Comparison of ENCODE assay signal across 8 cellular contexts in genomic region chr2:100581265-100581612, GRCh38. TPM values are rescaled to one million over a fixed set of nuclear protein-coding genes. Genes with fewer than 3 reads are reported as not detected.
DNase-seq lines count a peak whose midpoint lies in the region; ATAC-seq, FAIRE-seq and TF ChIP-seq lines count a peak whose summit lies in the region.
"Had no signal": no experiment of that assay in that cellular context is flagged by ENCODE, and none has a peak within 500 bp of the region (broad histone marks: within the 10 kb centered on the region; RNA-seq: fewer than 3 reads in every experiment).

No MANE protein-coding gene starts in this region.

- DNase-seq in K562 (ENCODE audit: extremely low read depth in 1 of 4, low spot score in 3 of 4) (no peak), COLO668 (lab: John Stamatoyannopoulos, UW; ENCODE audit: unreplicated experiment) (no peak)
- no peak for DNase-seq in stimulated activated effector memory CD8-positive, alpha-beta T cell treated with anti-CD3 and anti-CD28 coated beads, Interleukin-12 subunit alpha, Interleukin-12 subunit beta, amount 100 ng/mL, for 72 hours (ENCODE audit: low spot score in 2 of 2)
- DNase-seq in effector CD4-positive, alpha-beta T cell = no peak
- DNase-seq: NCI-H1417 had no signal

- H3K36me3 Mint-ChIP-seq in stimulated activated effector memory CD8-positive, alpha-beta T cell treated with anti-CD3 and anti-CD28 coated beads, Interleukin-12 subunit alpha, Interleukin-12 subunit beta, amount 100 ng/mL, for 72 hours = peaks cover 18% of the 10 kb centered on the region

- no peak for TF ChIP-seq RAD21 in K562 (CRISPR knock-in tag; conservative IDR thresholded peaks at IDR 0.05 in 1 of 2, IDR thresholded peaks at IDR 0.05 in 1 of 2)

- H2AFZ ChIP-seq in K562 (ENCODE audit: low read depth, low read length) = no peak overlapping the region; the same call in 1 of the 2 replicates

- intact Hi-C loops in K562 (cut with micrococcal nuclease) = no loop called here

- no peak for TF ChIP-seq POLR2A in K562 (conservative IDR thresholded peaks at IDR 0.05)

- POLR2A ChIA-PET in K562 (lab: Yijun Ruan, JAX) = interaction anchor here (0.9 to 1.4 kb wide), 3 partner anchors 9 to 422 kb away, joined by 3 read pairs; no protein-coding TSS in a partner anchor

- H3K9me3 ChIP-seq in K562 (replicated peaks; ENCODE audit: control insufficient read depth, insufficient read depth, low read depth, low read length) = no peaks in the 10 kb centered on the region

- H3K9me1 ChIP-seq in K562 (ENCODE audit: control insufficient read depth, insufficient read depth, low read length) = no peaks in the 10 kb centered on the region

- no peak overlapping the region for H3K4me3 ChIP-seq in K562

- no peaks in the 10 kb centered on the region for H3K79me2 ChIP-seq in K562 (ENCODE audit: control insufficient read depth, insufficient read depth, low read length)

- no peak for TF ChIP-seq EP300 in K562 (IDR thresholded peaks at IDR 0.05; ENCODE audit: low read length)

- no peaks in the 10 kb centered on the region for H3K27me3 ChIP-seq in K562 (ENCODE audit: control insufficient read depth in 2 of 2, insufficient read depth in 2 of 2, low read length in 2 of 2)

- no peaks in the 10 kb centered on the region for H3K9me3 Mint-ChIP-seq in stimulated activated effector memory CD8-positive, alpha-beta T cell treated with anti-CD3 and anti-CD28 coated beads, Interleukin-12 subunit alpha, Interleukin-12 subunit beta, amount 100 ng/mL, for 72 hours

- CTCF ChIA-PET in K562 (lab: Yijun Ruan, JAX; ENCODE audit: low intra/inter-chr PET ratio) = no interaction called here

- in situ Hi-C loops in K562 (cut with MboI) = no loop called here

- H3K9ac ChIP-seq in K562 (ENCODE audit: insufficient read depth in 1 of 2, low read depth in 2 of 2, low read length in 2 of 2) = no peak overlapping the region

- H4K20me1 ChIP-seq in K562 (replicated peaks; ENCODE audit: control insufficient read depth, insufficient read depth, low read length) = no peaks in the 10 kb centered on the region

- H3K27ac Mint-ChIP-seq in stimulated activated effector memory CD8-positive, alpha-beta T cell treated with anti-CD3 and anti-CD28 coated beads, Interleukin-12 subunit alpha, Interleukin-12 subunit beta, amount 100 ng/mL, for 72 hours = peak overlapping the region; percentile 95

- no peaks in the 10 kb centered on the region for H3K4me1 ChIP-seq in K562 (replicated peaks in 1 of 2; ENCODE audit: control insufficient read depth in 2 of 2, insufficient read depth in 2 of 2, low read length in 2 of 2)

- peaks cover under 1% of the 10 kb centered on the region; the same call in 1 of the 3 replicates for H3K36me3 ChIP-seq in K562 (ENCODE audit: control insufficient read depth, insufficient read depth, low read length)

- BruUV-seq in K562 (replicated peaks; lab: Mats Ljungman, UMichigan) = no TSS peak

- no peak overlapping the region for H3K27ac ChIP-seq in K562 (ENCODE audit: extremely low read depth, low read depth, low read length)

- H3K4me2 ChIP-seq in K562 (ENCODE audit: insufficient read depth, low read length) = no peak overlapping the region

- H3K4me3 Mint-ChIP-seq in stimulated activated effector memory CD8-positive, alpha-beta T cell treated with anti-CD3 and anti-CD28 coated beads, Interleukin-12 subunit alpha, Interleukin-12 subunit beta, amount 100 ng/mL, for 72 hours = peak overlapping the region; percentile 57

- H3K4me1 Mint-ChIP-seq in stimulated activated effector memory CD8-positive, alpha-beta T cell treated with anti-CD3 and anti-CD28 coated beads, Interleukin-12 subunit alpha, Interleukin-12 subunit beta, amount 100 ng/mL, for 72 hours = peaks cover 36% of the 10 kb centered on the region

- peak; percentile 11 for ATAC-seq in GM19452 (IDR thresholded peaks at IDR 0.05; ENCODE audit: unreplicated experiment)
- ATAC-seq in HG03354 (IDR thresholded peaks at IDR 0.05; ENCODE audit: poor library complexity, severe bottlenecking, unreplicated experiment) = peak; percentile 13
- ATAC-seq in K562 = no peak
- peak; percentile 9 for ATAC-seq in stimulated activated effector memory CD8-positive, alpha-beta T cell treated with anti-CD3 and anti-CD28 coated beads, Interleukin-12 subunit alpha, Interleukin-12 subunit beta, amount 100 ng/mL, for 72 hours
- no peak for ATAC-seq in GM19035 (IDR thresholded peaks at IDR 0.05; ENCODE audit: unreplicated experiment)

- TF ChIP-seq CTCF in K562 (IDR thresholded peaks at IDR 0.05 in 2 of 3, conservative IDR thresholded peaks at IDR 0.05 in 1 of 3; ENCODE audit: insufficient read depth in 2 of 3, low read depth in 1 of 3, low read length in 3 of 3) = no peak

- FAIRE-seq in K562 (lab: Jason Lieb, UNC) = no peak

- WGBS in K562 (ENCODE audit: insufficient coverage, low coverage, missing lambda C conversion rate) = 30% methylated on average over 1 of the region's 1 CpG

TF ChIP-seq in K562, 482 proteins besides CTCF, POLR2A, EP300 and RAD21:
- TF ChIP-seq ZNF445 (CRISPR knock-in tag; IDR thresholded peaks at IDR 0.05; ENCODE audit: low read depth) = no peak
- 0 out of 2 replicates have a peak, but pooled peaks have one; percentile 6 for TF ChIP-seq GABPA (tag; conservative IDR thresholded peaks at IDR 0.05; ENCODE audit: low read depth)

RNA-seq across cellular contexts. Expression of gene PDCL3, which starts 18.4 kb away (rescaled TPM):
- 4.8 and 6.2 TPM in 2 replicates for total RNA-seq in K562 (2011; cell fraction: chromatin; rRNA removed; ENCODE audit: low replicate concordance)
- 3.4 and 4.7 TPM in 2 replicates for total RNA-seq in K562 (2011; cell fraction: nucleolus; rRNA removed)
- total RNA-seq in K562 (2011; cell fraction: nucleoplasm; rRNA removed) = 4.8 and 5.7 TPM in 2 replicates
- total RNA-seq in K562 (2014; rRNA removed) (16.6 and 23.7 TPM in 2 replicates), K562 (2014; rRNA removed; fragmentation: Illumina TruSeq; extraction: Trizol) (23.7 and 25.8 TPM in 2 replicates), K562 (2015; rRNA removed; fragmentation: Illumina TruSeq; extraction: Trizol) (25.4 and 26.9 TPM in 2 replicates), K562 (2021) (21.3 and 22.9 TPM in 2 replicates)
- polyA plus RNA-seq in K562 (2011; rRNA removed) (22.3 and 22.4 TPM in 2 replicates), K562 (2014; fragmentation: Illumina TruSeq; extraction: Trizol) (38.4 and 41.6 TPM in 2 replicates), K562 (2014; fragmentation: Nextera tagmentation; extraction: Ambion mirVana) (10 to 100 TPM; 72.0 to 76.7 TPM), K562 (2014; rRNA removed) (36.0 and 40.5 TPM in 2 replicates)
- polyA plus RNA-seq in K562 (2011; cell fraction: cytosol; rRNA removed) = 8.3 and 17.8 TPM in 2 replicates
- polyA plus RNA-seq in K562 (2011; cell fraction: nucleus; rRNA removed) = 3.4 and 5.7 TPM in 2 replicates
- 25.5 and 32.5 TPM in 2 replicates for polyA plus RNA-seq in K562 (2012)
- 21.9 and 22.1 TPM in 2 replicates for polyA minus RNA-seq in K562 (2011; rRNA and poly(A)+ RNA removed)
- 7.0 and 8.6 TPM in 2 replicates for polyA minus RNA-seq in K562 (2011; cell fraction: cytosol; rRNA and poly(A)+ RNA removed)
- 2.6 and 4.2 TPM in 2 replicates for polyA minus RNA-seq in K562 (2011; cell fraction: nucleus; rRNA and poly(A)+ RNA removed)

Comparison
In these comparisons a context has a peak if more than half of its experiments do, and no peak if none do; other contexts are left out.
1. ATAC-seq: peak in GM19452 (single experiment), HG03354 (single experiment) and stimulated activated effector memory CD8-positive, alpha-beta T cell treated with anti-CD3 and anti-CD28 coated beads, Interleukin-12 subunit alpha, Interleukin-12 subunit beta, amount 100 ng/mL, for 72 hours (single experiment); none in K562 (single experiment) and GM19035 (single experiment).